Comparison of ENCODE assay signal across 1 cellular context in the genomic region with DNA sequence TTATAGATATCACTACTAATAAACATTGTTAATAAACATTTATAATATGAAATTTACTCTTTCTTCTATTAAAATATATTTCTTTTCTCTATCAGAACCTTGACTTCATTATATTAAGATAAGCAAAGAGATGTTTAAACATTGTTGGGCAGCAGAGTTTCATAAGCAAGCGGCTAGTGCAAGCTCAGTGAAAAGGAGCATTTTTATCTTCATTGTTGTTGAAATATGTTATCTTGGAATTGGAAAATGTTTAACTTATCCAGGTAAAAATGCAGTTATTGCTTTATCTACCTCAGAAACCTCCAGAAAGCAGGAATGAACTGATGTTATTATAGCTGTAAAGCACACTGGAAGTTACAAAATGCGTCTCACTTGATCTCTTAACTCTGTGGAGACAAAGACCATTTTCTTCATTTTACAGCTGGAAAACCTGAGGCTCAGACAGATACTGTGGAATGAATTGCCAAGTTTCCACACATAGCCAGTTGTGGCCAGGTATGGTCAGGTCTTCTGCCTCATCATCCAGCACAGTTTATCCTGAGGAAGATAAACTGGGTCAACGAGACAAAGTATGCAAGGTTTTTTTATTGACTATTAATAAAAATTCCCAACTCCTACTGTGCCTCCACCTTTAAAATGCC.
TF ChIP-seq lines count a peak whose summit lies in the region.

No MANE protein-coding gene starts in this region.

TF ChIP-seq in H1, 55 proteins besides CTCF, POLR2A, EP300 and RAD21:
- TF ChIP-seq BACH1 (IDR thresholded peaks at IDR 0.05; ENCODE audit: low read length) (no peak), CBX8 (IDR thresholded peaks at IDR 0.05; ENCODE audit: borderline replicate concordance, low read depth, low read length) (no peak), KDM4A (IDR thresholded peaks at IDR 0.05; ENCODE audit: low read depth, low read length, severe bottlenecking) (no peak), SUZ12 (IDR thresholded peaks at IDR 0.05; ENCODE audit: low read length) (no peak), CEBPB (IDR thresholded peaks at IDR 0.05; ENCODE audit: low read depth, low read length) (no peak)
